ENCODE assay signal across 1 cellular context in the genomic region with DNA sequence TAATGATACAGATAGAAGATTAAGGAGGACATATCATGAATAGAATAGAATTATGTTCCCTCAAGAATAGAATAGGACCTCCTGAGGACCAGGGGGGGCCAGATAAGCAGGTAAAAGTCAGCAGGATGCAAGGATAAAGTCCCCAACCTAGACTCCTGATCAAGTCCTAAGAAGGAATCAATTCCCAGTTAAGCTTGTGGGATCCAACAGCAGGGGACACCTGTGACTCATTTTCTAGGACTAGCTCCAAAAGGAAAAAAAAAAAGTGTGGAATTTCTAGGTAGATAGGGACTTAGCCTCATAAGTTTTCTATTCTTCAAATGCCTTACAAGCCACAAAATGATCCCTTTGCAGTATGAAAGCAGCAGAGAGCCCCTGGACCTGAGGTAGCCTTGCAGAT.
TF ChIP-seq lines count a peak whose summit lies in the region.

No MANE protein-coding gene starts in this region.

TF ChIP-seq in Ishikawa, 13 proteins besides CTCF, POLR2A, EP300 and RAD21 (continued from another document):
- TF ChIP-seq FOXM1 (IDR thresholded peaks at IDR 0.05; ENCODE audit: borderline replicate concordance, low read depth) = no peak
- TF ChIP-seq EGR1 (IDR thresholded peaks at IDR 0.05) = no peak
- no peak for TF ChIP-seq NFIC (IDR thresholded peaks at IDR 0.05)
- TF ChIP-seq, protein P1, sequence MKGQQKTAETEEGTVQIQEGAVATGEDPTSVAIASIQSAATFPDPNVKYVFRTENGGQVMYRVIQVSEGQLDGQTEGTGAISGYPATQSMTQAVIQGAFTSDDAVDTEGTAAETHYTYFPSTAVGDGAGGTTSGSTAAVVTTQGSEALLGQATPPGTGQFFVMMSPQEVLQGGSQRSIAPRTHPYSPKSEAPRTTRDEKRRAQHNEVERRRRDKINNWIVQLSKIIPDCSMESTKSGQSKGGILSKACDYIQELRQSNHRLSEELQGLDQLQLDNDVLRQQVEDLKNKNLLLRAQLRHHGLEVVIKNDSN (IDR thresholded peaks at IDR 0.05) = no peak
- TF ChIP-seq, protein P2, sequence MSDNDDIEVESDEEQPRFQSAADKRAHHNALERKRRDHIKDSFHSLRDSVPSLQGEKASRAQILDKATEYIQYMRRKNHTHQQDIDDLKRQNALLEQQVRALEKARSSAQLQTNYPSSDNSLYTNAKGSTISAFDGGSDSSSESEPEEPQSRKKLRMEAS (IDR thresholded peaks at IDR 0.05) = no peak
- no peak for TF ChIP-seq YY1 (IDR thresholded peaks at IDR 0.05; ENCODE audit: low read depth)
- no peak for TF ChIP-seq CREB1 (IDR thresholded peaks at IDR 0.05; ENCODE audit: low read depth)
